In genomic region chr14:67472726-67473125, GRCh38 we compare ENCODE assay signal across 31 cellular contexts. TPM values are rescaled to one million over a fixed set of nuclear protein-coding genes. Genes with fewer than 3 reads are reported as not detected.
DNase-seq lines count a peak whose midpoint lies in the region; ATAC-seq, FAIRE-seq and TF ChIP-seq lines count a peak whose summit lies in the region.
"Had no signal": no experiment of that assay in that cellular context is flagged by ENCODE, and none has a peak within 500 bp of the region (broad histone marks: within the 10 kb centered on the region; RNA-seq: fewer than 3 reads in every experiment).

No MANE protein-coding gene starts in this region.

- H3K4me1 ChIP-seq in upper lobe of right lung, result no peaks in the 10 kb centered on the region
- H3K4me1 ChIP-seq: BE2C had no signal

- no peaks in the 10 kb centered on the region for H3K9me3 Mint-ChIP-seq in activated T-cell treated with anti-CD3 and anti-CD28 coated beads, Interleukin-2, amount 50 U/mL, for 24 hours
- H3K9me3 Mint-ChIP-seq: CD4-positive, alpha-beta memory T cell; CD4-positive, CD25-positive, alpha-beta regulatory T cell; CD8-positive, alpha-beta memory T cell had no signal

- H3K36me3 ChIP-seq in bronchial epithelial cell (ENCODE audit: control insufficient read depth, insufficient read depth, low read length) (no peaks in the 10 kb centered on the region), upper lobe of right lung (no peaks in the 10 kb centered on the region)
- H3K36me3 ChIP-seq: BE2C, BLaER1 had no signal

- H3K36me3 Mint-ChIP-seq in activated T-cell treated with anti-CD3 and anti-CD28 coated beads, Interleukin-2, amount 50 U/mL, for 24 hours (ENCODE audit: low read depth), result peaks cover 18% of the 10 kb centered on the region

- peak; percentile 76 for ATAC-seq in left lobe of liver
- no peak for ATAC-seq in upper lobe of right lung
- no peak for ATAC-seq in HG02970 (IDR thresholded peaks at IDR 0.05; ENCODE audit: low FRiP score, unreplicated experiment)
- ATAC-seq: GM12878 had no signal

- DNase-seq in NCI-H2107 (lab: John Stamatoyannopoulos, UW) (peak; percentile 31), NCI-H2107 treated with DMSO at 0.1 percent for 48 hours (lab: John Stamatoyannopoulos, UW; ENCODE audit: unreplicated experiment) (no peak), bronchial epithelial cell (ENCODE audit: low read depth) (no peak), left lobe of liver (ENCODE audit: low spot score) (no peak), urothelium cell line (ENCODE audit: low spot score) (no peak), upper lobe of right lung (no peak)
- DNase-seq in activated T-cell treated with anti-CD3 and anti-CD28 coated beads, Interleukin-2, amount 50 U/mL, for 24 hours, result no peak
- DNase-seq: ACHN; BE2C; C1 segment of cervical spinal cord; CD4-positive, alpha-beta memory T cell; CD4-positive, CD25-positive, alpha-beta regulatory T cell; CD8-positive, alpha-beta memory T cell; COR-L47; DMS 273 treated with DMSO at 0.1 percent for 48 hours; DMS153; DMS53; DMS79; DND-41; EL; GDM1 had no signal

- TF ChIP-seq CTCF in bronchial epithelial cell (IDR thresholded peaks at IDR 0.05; ENCODE audit: insufficient read depth, low read length, severe bottlenecking) (no peak), upper lobe of right lung (IDR thresholded peaks at IDR 0.05) (no peak)

- H3K9me3 ChIP-seq in upper lobe of right lung, result no peaks in the 10 kb centered on the region
- H3K9me3 ChIP-seq: BE2C, BLaER1 had no signal

- no peaks in the 10 kb centered on the region for H3K27me3 ChIP-seq in bronchial epithelial cell (ENCODE audit: control insufficient read depth, insufficient read depth, low read length)
- no peaks in the 10 kb centered on the region for H3K27me3 ChIP-seq in upper lobe of right lung
- H3K27me3 ChIP-seq: BE2C, BLaER1 had no signal

- no peak overlapping the region for H3K27ac ChIP-seq in upper lobe of right lung
- H3K27ac ChIP-seq: 22Rv1, BLaER1 had no signal

- peaks cover 12% of the 10 kb centered on the region for H3K4me1 Mint-ChIP-seq in activated T-cell treated with anti-CD3 and anti-CD28 coated beads, Interleukin-2, amount 50 U/mL, for 24 hours (ENCODE audit: low read depth)

- H3K27ac Mint-ChIP-seq in activated T-cell treated with anti-CD3 and anti-CD28 coated beads, Interleukin-2, amount 50 U/mL, for 24 hours, result no peak overlapping the region

- H3K27me3 Mint-ChIP-seq in activated T-cell treated with anti-CD3 and anti-CD28 coated beads, Interleukin-2, amount 50 U/mL, for 24 hours, result no peaks in the 10 kb centered on the region
- H3K27me3 Mint-ChIP-seq: CD4-positive, alpha-beta memory T cell; CD4-positive, CD25-positive, alpha-beta regulatory T cell; CD8-positive, alpha-beta memory T cell had no signal

- H3K4me3 Mint-ChIP-seq in activated T-cell treated with anti-CD3 and anti-CD28 coated beads, Interleukin-2, amount 50 U/mL, for 24 hours, result no peak overlapping the region
- H3K4me3 Mint-ChIP-seq: CD14-positive monocyte; CD4-positive, CD25-positive, alpha-beta regulatory T cell; CD8-positive, alpha-beta memory T cell had no signal

- H3K4me3 ChIP-seq in bronchial epithelial cell (ENCODE audit: low read depth, low read length), result no peak overlapping the region
- H3K4me3 ChIP-seq in upper lobe of right lung, result no peak overlapping the region
- H3K4me3 ChIP-seq: BLaER1, GM12878 had no signal

- intact Hi-C loops in upper lobe of right lung (cut with DNase I), result no loop called here

- FAIRE-seq in bronchial epithelial cell (lab: Jason Lieb, UNC) (peak; percentile 28), urothelium cell line (lab: Jason Lieb, UNC) (peak; percentile 59)
- FAIRE-seq: A204.1, GM12878, GM12892, GM18507, GM19239 had no signal

RNA-seq across cellular contexts. Expression of gene TMEM229B, which starts 15.8 kb away (rescaled TPM):
- total RNA-seq in bronchial epithelial cell (0.26 and 1.2 TPM in 2 replicates), left lobe of liver (0.93 TPM), upper lobe of right lung (5.4 TPM)
- total RNA-seq: A673 had no signal
